ENCODE assay signal across 10 cellular contexts in the genomic region with DNA sequence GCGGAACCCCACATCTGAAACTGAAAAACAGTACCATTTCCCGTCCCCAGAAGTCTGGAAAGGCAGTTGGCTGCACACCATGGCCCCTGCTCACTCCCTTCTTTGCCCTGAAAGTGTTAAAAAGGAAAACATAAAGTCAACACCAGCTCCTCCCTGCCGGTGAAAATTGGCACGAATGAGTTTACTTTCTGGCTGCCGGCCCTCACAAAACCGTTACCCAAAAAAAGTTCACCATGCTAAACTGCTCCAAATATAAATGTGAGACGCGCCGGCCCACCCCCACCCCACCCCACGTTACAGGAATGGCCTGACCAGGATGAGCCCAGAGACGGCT. TPM values are rescaled to one million over a fixed set of nuclear protein-coding genes. Genes with fewer than 3 reads are reported as not detected.
DNase-seq lines count a peak whose midpoint lies in the region; ATAC-seq and TF ChIP-seq lines count a peak whose summit lies in the region.
"Had no signal": no experiment of that assay in that cellular context is flagged by ENCODE, and none has a peak within 500 bp of the region (broad histone marks: within the 10 kb centered on the region; RNA-seq: fewer than 3 reads in every experiment).

No MANE protein-coding gene starts in this region.

- H3K27me3 ChIP-seq in BE2C, result no peaks in the 10 kb centered on the region
- no peaks in the 10 kb centered on the region for H3K27me3 ChIP-seq in neuron (ENCODE audit: insufficient read depth, low read length)

- H3K4me3 ChIP-seq in BE2C (ENCODE audit: low read depth, low read length) (peak overlapping the region; percentile 61), fibroblast of villous mesenchyme (ENCODE audit: low read depth, low read length) (peak overlapping the region; percentile 67), neuron (ENCODE audit: low read length) (peak overlapping the region; percentile 84)

- no peak overlapping the region for H2AFZ ChIP-seq in neuron (ENCODE audit: low read depth, low read length)

- TF ChIP-seq CTCF in BE2C (IDR thresholded peaks at IDR 0.05; ENCODE audit: low read depth, low read length) (no peak), fibroblast of villous mesenchyme (IDR thresholded peaks at IDR 0.05; ENCODE audit: insufficient read depth, low read depth, low read length) (no peak)

- H3K9me3 ChIP-seq in BE2C, result no peaks in the 10 kb centered on the region
- H3K9me3 ChIP-seq in neuron (ENCODE audit: low read length), result no peaks in the 10 kb centered on the region

- no peak for DNase-seq in BE2C
- DNase-seq in RPMI7951 (ENCODE audit: low read depth), result peak; percentile 26
- DNase-seq in fibroblast of villous mesenchyme (ENCODE audit: low read depth), result no peak
- no peak for DNase-seq in DMS79 (lab: John Stamatoyannopoulos, UW)
- no peak for DNase-seq in stimulated activated CD4-positive, alpha-beta T cell treated with anti-CD3 and anti-CD28 coated beads, Interleukin-4, amount 100 ng/mL, for 1 hour
- DNase-seq in stimulated activated CD4-positive, alpha-beta T cell treated with anti-CD3 and anti-CD28 coated beads, Interleukin-12 subunit alpha, Interleukin-12 subunit beta, amount 100 ng/mL, for 4 hours, result no peak
- DNase-seq: activated CD4-positive, alpha-beta T cell treated with anti-CD3 and anti-CD28 coated beads for 4 hours; NCI-H1694 treated with DMSO at 0.1 percent for 48 hours had no signal

- H3K4me1 ChIP-seq in BE2C, result no peaks in the 10 kb centered on the region
- H3K4me1 ChIP-seq in neuron (ENCODE audit: insufficient read depth, low read length), result peaks cover 17% of the 10 kb centered on the region

- no peaks in the 10 kb centered on the region for H3K36me3 ChIP-seq in BE2C
- H3K36me3 ChIP-seq in neuron (ENCODE audit: insufficient read depth, low read length), result no peaks in the 10 kb centered on the region

- ATAC-seq in HG02938 (IDR thresholded peaks at IDR 0.05; ENCODE audit: unreplicated experiment), result no peak

RNA-seq across cellular contexts. Expression of gene DIP2C, which starts 1.2 kb away (rescaled TPM):
- polyA plus RNA-seq in BE2C (2012; ENCODE audit: insufficient read depth, insufficient read length, low read depth), result 4.8 TPM
- total RNA-seq in RPMI7951 (2014; rRNA removed; shearing (Covaris generic)), result 6.4 and 7.0 TPM in 2 replicates
- 18.7 and 19.9 TPM in 2 replicates for total RNA-seq in fibroblast of villous mesenchyme
